Comparison of ENCODE assay signal across 8 cellular contexts in genomic region chr6:33203443-33204164, GRCh38. TPM values are rescaled to one million over a fixed set of nuclear protein-coding genes. Genes with fewer than 3 reads are reported as not detected.
A peak's percentile ranks its signal among the peaks of the same experiment; 100 is the strongest.
DNase-seq lines count a peak whose midpoint lies in the region; ATAC-seq and TF ChIP-seq lines count a peak whose summit lies in the region.

No MANE protein-coding gene starts in this region.

- ATAC-seq in stimulated activated naive CD8-positive, alpha-beta T cell treated with anti-CD3 and anti-CD28 coated beads, Interleukin-15, Interleukin-2, amounts not matched to agents 100 U/mL and 50 U/mL, for 24 hours, result no peak
- ATAC-seq in HG02588 (IDR thresholded peaks at IDR 0.05; ENCODE audit: unreplicated experiment), result no peak

- H2BK120ac ChIP-seq in mesendoderm (ENCODE audit: low read depth, low read length), result no peak overlapping the region

- H3K56ac ChIP-seq in mesendoderm (ENCODE audit: low read length), result no peak overlapping the region

- H3K79me1 ChIP-seq in mesendoderm (ENCODE audit: low read length), result peaks cover 20% of the 10 kb centered on the region

- no peak overlapping the region for H3K4ac ChIP-seq in mesendoderm (ENCODE audit: low read depth, low read length)

- H2BK15ac ChIP-seq in mesendoderm (replicated peaks; ENCODE audit: low read depth), result no peak overlapping the region

- no peak overlapping the region for H2AK5ac ChIP-seq in mesendoderm (ENCODE audit: low read length)

- no peak overlapping the region for H3K18ac ChIP-seq in mesendoderm (ENCODE audit: low read length)

- DNase-seq in stimulated activated naive CD8-positive, alpha-beta T cell treated with anti-CD3 and anti-CD28 coated beads, Interleukin-15, Interleukin-2, amounts not matched to agents 100 U/mL and 50 U/mL, for 24 hours, result no peak
- DNase-seq in activated T-helper 2 cell treated with anti-CD3 and anti-CD28 coated beads, Interferon-gamma antibody, Interleukin-2, Interleukin-4, amounts not matched to agents 10 μg/mL and 5 μg/mL and 100 μg/mL, durations not matched to agents 14 hours and 24 hours and 36 hours (ENCODE audit: low spot score), result no peak
- no peak for DNase-seq in mesothelial cell of epicardium (ENCODE audit: low spot score in 2 of 2, unreplicated experiment in 2 of 2)
- DNase-seq in NCI-H774 (lab: John Stamatoyannopoulos, UW), result no peak
- no peak for DNase-seq in mesendoderm
- no peak for DNase-seq in GM20000 (ENCODE audit: low spot score)

- H3K27ac Mint-ChIP-seq in stimulated activated naive CD8-positive, alpha-beta T cell treated with anti-CD3 and anti-CD28 coated beads, Interleukin-15, Interleukin-2, amounts not matched to agents 100 ng/mL and 50 ng/mL, for 24 hours, result peak overlapping the region; percentile 99
- H3K27ac Mint-ChIP-seq in activated T-helper 2 cell treated with anti-CD3 and anti-CD28 coated beads, Interferon-gamma antibody, Interleukin-2, Interleukin-4, amounts not matched to agents 10 μg/mL and 5 μg/mL and 100 μg/mL, durations not matched to agents 14 hours and 24 hours and 36 hours, result peak overlapping the region; percentile 42
- H3K27ac Mint-ChIP-seq in mesothelial cell of epicardium, result peak overlapping the region; percentile 85

- H3K4me1 Mint-ChIP-seq in stimulated activated naive CD8-positive, alpha-beta T cell treated with anti-CD3 and anti-CD28 coated beads, Interleukin-15, Interleukin-2, amounts not matched to agents 100 ng/mL and 50 ng/mL, for 24 hours (ENCODE audit: low read depth), result peaks cover 68% of the 10 kb centered on the region
- peaks cover 58% of the 10 kb centered on the region for H3K4me1 Mint-ChIP-seq in activated T-helper 2 cell treated with anti-CD3 and anti-CD28 coated beads, Interferon-gamma antibody, Interleukin-2, Interleukin-4, amounts not matched to agents 10 μg/mL and 5 μg/mL and 100 μg/mL, durations not matched to agents 14 hours and 24 hours and 36 hours (ENCODE audit: low read depth)
- peaks cover 63% of the 10 kb centered on the region for H3K4me1 Mint-ChIP-seq in mesothelial cell of epicardium

- H3K4me3 ChIP-seq in mesendoderm (ENCODE audit: low read length), result no peak overlapping the region

- H4K5ac ChIP-seq in mesendoderm (ENCODE audit: low read length), result no peak overlapping the region

- H3K36me3 Mint-ChIP-seq in stimulated activated naive CD8-positive, alpha-beta T cell treated with anti-CD3 and anti-CD28 coated beads, Interleukin-15, Interleukin-2, amounts not matched to agents 100 ng/mL and 50 ng/mL, for 24 hours (ENCODE audit: low read depth), result peaks cover 38% of the 10 kb centered on the region
- peaks cover 39% of the 10 kb centered on the region for H3K36me3 Mint-ChIP-seq in activated T-helper 2 cell treated with anti-CD3 and anti-CD28 coated beads, Interferon-gamma antibody, Interleukin-2, Interleukin-4, amounts not matched to agents 10 μg/mL and 5 μg/mL and 100 μg/mL, durations not matched to agents 14 hours and 24 hours and 36 hours (ENCODE audit: low read depth)
- peaks cover 16% of the 10 kb centered on the region for H3K36me3 Mint-ChIP-seq in mesothelial cell of epicardium

- H2BK5ac ChIP-seq in mesendoderm (ENCODE audit: low read length), result no peak overlapping the region

- no peaks in the 10 kb centered on the region for H3K27me3 Mint-ChIP-seq in stimulated activated naive CD8-positive, alpha-beta T cell treated with anti-CD3 and anti-CD28 coated beads, Interleukin-15, Interleukin-2, amounts not matched to agents 100 ng/mL and 50 ng/mL, for 24 hours
- no peaks in the 10 kb centered on the region for H3K27me3 Mint-ChIP-seq in activated T-helper 2 cell treated with anti-CD3 and anti-CD28 coated beads, Interferon-gamma antibody, Interleukin-2, Interleukin-4, amounts not matched to agents 10 μg/mL and 5 μg/mL and 100 μg/mL, durations not matched to agents 14 hours and 24 hours and 36 hours (ENCODE audit: low read depth)
- no peaks in the 10 kb centered on the region for H3K27me3 Mint-ChIP-seq in mesothelial cell of epicardium (ENCODE audit: low read depth)

- H3K27me3 ChIP-seq in mesendoderm (ENCODE audit: insufficient read depth, low read length, poor library complexity), result no peaks in the 10 kb centered on the region

- H3K9me3 Mint-ChIP-seq in stimulated activated naive CD8-positive, alpha-beta T cell treated with anti-CD3 and anti-CD28 coated beads, Interleukin-15, Interleukin-2, amounts not matched to agents 100 ng/mL and 50 ng/mL, for 24 hours, result no peaks in the 10 kb centered on the region
- H3K9me3 Mint-ChIP-seq in activated T-helper 2 cell treated with anti-CD3 and anti-CD28 coated beads, Interferon-gamma antibody, Interleukin-2, Interleukin-4, amounts not matched to agents 10 μg/mL and 5 μg/mL and 100 μg/mL, durations not matched to agents 14 hours and 24 hours and 36 hours, result no peaks in the 10 kb centered on the region
- H3K9me3 Mint-ChIP-seq in mesothelial cell of epicardium, result no peaks in the 10 kb centered on the region

- no peak overlapping the region for H3K27ac ChIP-seq in mesendoderm (ENCODE audit: low read depth, low read length)

- H3K23ac ChIP-seq in mesendoderm (ENCODE audit: low read length), result no peak overlapping the region

- H3K9ac ChIP-seq in mesendoderm (ENCODE audit: low read length), result no peak overlapping the region

- H3K4me2 ChIP-seq in mesendoderm (ENCODE audit: low read length), result no peak overlapping the region

- no peak overlapping the region for H4K8ac ChIP-seq in mesendoderm (ENCODE audit: low read depth, low read length)

- no CpG with 5 or more reads among the region's 7 CpGs for WGBS in mesendoderm (ENCODE audit: extremely low coverage, insufficient coverage, low lambda C conversion rate)

- intact Hi-C loops in activated T-helper 2 cell treated with anti-CD3 and anti-CD28 coated beads, Interferon-gamma antibody, Interleukin-2, Interleukin-4, amounts not matched to agents 10 μg/mL and 5 μg/mL and 100 μg/mL, durations not matched to agents 14 hours and 24 hours and 36 hours (cut with micrococcal nuclease), result loop anchor here (5.0 to 10.0 kb wide), 2 partner anchors 359 to 1011 kb away; partner anchors contain the start of genes GPSM3, PBX2 and PSMB8

- peak overlapping the region; percentile 98 for H3K4me3 Mint-ChIP-seq in stimulated activated naive CD8-positive, alpha-beta T cell treated with anti-CD3 and anti-CD28 coated beads, Interleukin-15, Interleukin-2, amounts not matched to agents 100 ng/mL and 50 ng/mL, for 24 hours
- H3K4me3 Mint-ChIP-seq in activated T-helper 2 cell treated with anti-CD3 and anti-CD28 coated beads, Interferon-gamma antibody, Interleukin-2, Interleukin-4, amounts not matched to agents 10 μg/mL and 5 μg/mL and 100 μg/mL, durations not matched to agents 14 hours and 24 hours and 36 hours (ENCODE audit: low read depth), result peak overlapping the region; percentile 100
- H3K4me3 Mint-ChIP-seq in mesothelial cell of epicardium, result peak overlapping the region; percentile 99

- peaks cover 12% of the 10 kb centered on the region for H3K4me1 ChIP-seq in mesendoderm (ENCODE audit: control insufficient read depth, low read depth, low read length)

- TF ChIP-seq CTCF in mesothelial cell of epicardium (IDR thresholded peaks at IDR 0.05; ENCODE audit: unreplicated experiment) (no peak), GM20000 (IDR thresholded peaks at IDR 0.05; ENCODE audit: extremely low read depth, missing control alignments) (no peak)

- H3K36me3 ChIP-seq in mesendoderm (ENCODE audit: control insufficient read depth, insufficient read depth, low read length), result peaks cover 12% of the 10 kb centered on the region

- H3K79me2 ChIP-seq in mesendoderm (ENCODE audit: control insufficient read depth, insufficient read depth, low read length), result peaks cover 21% of the 10 kb centered on the region

RNA-seq across cellular contexts. Expression of gene HSD17B8, which starts 0.9 kb away (rescaled TPM):
- 14.7 and 18.2 TPM in 2 replicates for total RNA-seq in activated T-helper 2 cell treated with anti-CD3 and anti-CD28 coated beads, Interferon-gamma antibody, Interleukin-2, Interleukin-4, amounts not matched to agents 10 μg/mL and 5 μg/mL and 100 μg/mL, durations not matched to agents 14 hours and 24 hours and 36 hours
- 15.0 to 15.3 TPM (median 15.1 TPM) in 3 replicates for total RNA-seq in mesothelial cell of epicardium
- 2.1 TPM for polyA plus RNA-seq in mesendoderm (2013, experiment 1 of 2)
- 2.1 TPM for polyA plus RNA-seq in mesendoderm (2013, experiment 2 of 2)

RNA-seq across cellular contexts. Expression of gene SLC39A7, which starts 2.9 kb away (rescaled TPM):
- 63.8 and 69.6 TPM in 2 replicates for total RNA-seq in activated T-helper 2 cell treated with anti-CD3 and anti-CD28 coated beads, Interferon-gamma antibody, Interleukin-2, Interleukin-4, amounts not matched to agents 10 μg/mL and 5 μg/mL and 100 μg/mL, durations not matched to agents 14 hours and 24 hours and 36 hours
- total RNA-seq in mesothelial cell of epicardium, result 138 to 140 TPM (median 140 TPM) in 3 replicates
- 44.7 TPM for polyA plus RNA-seq in mesendoderm (2013, experiment 1 of 2)
- 43.5 TPM for polyA plus RNA-seq in mesendoderm (2013, experiment 2 of 2)

RNA-seq across cellular contexts. Expression of gene RXRB, which starts 3.1 kb away (rescaled TPM):
- 47.8 and 50.0 TPM in 2 replicates for total RNA-seq in activated T-helper 2 cell treated with anti-CD3 and anti-CD28 coated beads, Interferon-gamma antibody, Interleukin-2, Interleukin-4, amounts not matched to agents 10 μg/mL and 5 μg/mL and 100 μg/mL, durations not matched to agents 14 hours and 24 hours and 36 hours
- total RNA-seq in mesothelial cell of epicardium, result 67.6 to 70.4 TPM (median 70.3 TPM) in 3 replicates
- polyA plus RNA-seq in mesendoderm (2013, experiment 1 of 2), result 7.3 TPM
- polyA plus RNA-seq in mesendoderm (2013, experiment 2 of 2), result 6.7 TPM

RNA-seq across cellular contexts. Expression of gene RING1, which starts 4.7 kb away (rescaled TPM):
- total RNA-seq in activated T-helper 2 cell treated with anti-CD3 and anti-CD28 coated beads, Interferon-gamma antibody, Interleukin-2, Interleukin-4, amounts not matched to agents 10 μg/mL and 5 μg/mL and 100 μg/mL, durations not matched to agents 14 hours and 24 hours and 36 hours, result 46.0 and 46.1 TPM in 2 replicates
- 55.8 to 59.0 TPM (median 56.0 TPM) in 3 replicates for total RNA-seq in mesothelial cell of epicardium
- polyA plus RNA-seq in mesendoderm (2013, experiment 1 of 2), result 25.9 TPM
- 25.7 TPM for polyA plus RNA-seq in mesendoderm (2013, experiment 2 of 2)

RNA-seq across cellular contexts. Expression of gene COL11A2, which starts 11.3 kb away (rescaled TPM):
- 0.34 and 0.37 TPM in 2 replicates for total RNA-seq in activated T-helper 2 cell treated with anti-CD3 and anti-CD28 coated beads, Interferon-gamma antibody, Interleukin-2, Interleukin-4, amounts not matched to agents 10 μg/mL and 5 μg/mL and 100 μg/mL, durations not matched to agents 14 hours and 24 hours and 36 hours
- 12.6 to 14.4 TPM (median 14.2 TPM) in 3 replicates for total RNA-seq in mesothelial cell of epicardium
- 0.52 TPM for polyA plus RNA-seq in mesendoderm (2013, experiment 1 of 2)
- 0.57 TPM for polyA plus RNA-seq in mesendoderm (2013, experiment 2 of 2)

Comparison
In these comparisons a context has a peak if more than half of its experiments do, and no peak if none do; other contexts are left out.
1. H3K27ac Mint-ChIP-seq: peak in every context shown above with its lines; median percentile 99 in stimulated activated naive CD8-positive, alpha-beta T cell treated with anti-CD3 and anti-CD28 coated beads, Interleukin-15, Interleukin-2, amounts not matched to agents 100 ng/mL and 50 ng/mL, for 24 hours; 85 in mesothelial cell of epicardium; 42 in activated T-helper 2 cell treated with anti-CD3 and anti-CD28 coated beads, Interferon-gamma antibody, Interleukin-2, Interleukin-4, amounts not matched to agents 10 μg/mL and 5 μg/mL and 100 μg/mL, durations not matched to agents 14 hours and 24 hours and 36 hours.